3 cellular contexts compared by ENCODE assay signal in the genomic region with DNA sequence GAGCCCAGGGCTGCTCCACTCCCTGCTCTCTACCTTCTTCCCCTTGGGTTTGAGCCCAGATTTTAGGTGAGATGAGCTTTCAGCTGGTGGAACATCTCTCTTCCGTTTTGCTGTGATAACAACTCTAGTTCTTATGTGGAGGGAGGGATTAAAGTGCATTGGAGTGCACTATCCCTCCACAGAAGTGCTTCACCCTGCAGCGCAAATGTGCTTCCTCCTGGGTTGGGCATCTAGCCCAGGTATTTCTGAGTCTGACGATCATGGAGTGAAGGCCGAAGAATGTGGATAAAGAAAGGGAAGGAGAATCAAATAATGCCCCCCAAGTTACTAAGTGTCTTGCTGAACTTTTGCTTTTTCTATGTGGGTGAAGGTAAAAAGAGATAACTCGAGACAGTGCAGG.
"Had no signal": no experiment of that assay in that cellular context is flagged by ENCODE, and none has a peak within 500 bp of the region (broad histone marks: within the 10 kb centered on the region; RNA-seq: fewer than 3 reads in every experiment).

No MANE protein-coding gene starts in this region.

- H3K4me3 ChIP-seq: GM12878 had no signal

- DNase-seq: GDM1, GF-D8 had no signal

- ATAC-seq: GM12878 had no signal
